Comparison of ENCODE assay signal across 8 cellular contexts in the genomic region with DNA sequence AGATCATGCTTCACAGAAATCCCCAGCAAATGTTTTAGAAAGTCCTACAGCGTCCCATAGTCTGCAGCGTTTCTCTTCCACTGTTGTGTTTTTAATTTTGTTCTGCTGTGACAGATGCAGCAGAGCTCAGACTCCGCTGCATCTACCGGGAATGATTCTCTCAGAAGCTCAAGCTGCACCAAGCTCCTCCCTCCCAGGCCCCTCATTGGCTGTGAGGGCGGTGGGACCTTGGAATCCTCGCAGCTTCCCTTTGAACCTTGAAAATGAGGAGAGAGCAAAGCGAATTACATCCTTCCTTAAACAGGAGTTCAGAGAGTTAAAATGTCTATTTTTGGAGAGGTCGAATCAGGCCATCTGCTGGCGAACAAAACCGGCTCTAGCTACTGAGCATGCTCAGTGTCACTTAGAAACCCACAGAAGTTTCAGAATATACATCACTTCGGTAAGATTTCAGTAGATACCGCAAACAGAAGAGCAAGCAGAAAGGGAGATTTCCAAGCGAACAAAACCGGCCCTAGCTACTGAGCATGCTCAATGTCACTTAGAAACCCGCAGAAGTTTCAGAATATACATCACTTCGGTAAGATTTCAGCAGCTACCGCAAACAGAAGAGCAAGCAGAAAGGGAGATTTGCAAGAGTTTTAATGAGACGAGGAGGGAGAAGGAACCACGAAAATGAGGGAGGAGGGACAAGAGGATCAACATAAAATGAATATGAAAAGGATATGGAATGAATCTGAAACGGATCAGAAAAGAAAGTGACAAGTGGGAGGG. TPM values are rescaled to one million over a fixed set of nuclear protein-coding genes. Genes with fewer than 3 reads are reported as not detected.
A peak's percentile ranks its signal among the peaks of the same experiment; 100 is the strongest.
DNase-seq lines count a peak whose midpoint lies in the region; ATAC-seq and TF ChIP-seq lines count a peak whose summit lies in the region.

A gene (minus strand): TSS at position 144 of the 774 bp plus-strand sequence. CDS start 188 bp downstream, outside the sequence.

- H3K27ac ChIP-seq in AG04450 (ENCODE audit: low read depth, low read length) (no peak within 1 kb of the TSS), cingulate gyrus (ENCODE audit: low read depth, low read length) (peak within 1 kb of the TSS; percentile 63)

- no peaks in the 10 kb centered on the region for H3K9me3 ChIP-seq in AG04450 (ENCODE audit: control insufficient read depth, insufficient read depth, low read length)

- no peaks in the 10 kb centered on the region for H3K27me3 ChIP-seq in AG04450 (ENCODE audit: control insufficient read depth, insufficient read depth, low read length)

- no peak for TF ChIP-seq CTCF in AG04450 (IDR thresholded peaks at IDR 0.05; ENCODE audit: low read depth, low read length)

- intact Hi-C loops in left colon (cut with DNase I, micrococcal nuclease) = no loop called here

- CTCF ChIA-PET in AG04450 (lab: Charles Lee) = interaction anchor here (0.8 to 1.6 kb wide), 2 partner anchors 301 to 372 kb away, joined by 3 to 10 read pairs; no protein-coding TSS in a partner anchor

- H3K4me3 ChIP-seq in AG04450 (ENCODE audit: low read depth, low read length) = peak within 1 kb of the TSS; percentile 60

- peak; percentile 75 for ATAC-seq in GM18870 (IDR thresholded peaks at IDR 0.05; ENCODE audit: unreplicated experiment)
- ATAC-seq in HG03103 (IDR thresholded peaks at IDR 0.05; ENCODE audit: low read depth, unreplicated experiment) = peak; percentile 58
- peak; percentile 70 for ATAC-seq in left colon

- DNase-seq in AG04450 (ENCODE audit: low read depth, low spot score) (peak; percentile 16), NCI-H446 treated with DMSO at 0.1 percent for 48 hours (lab: John Stamatoyannopoulos, UW) (peak; percentile 90), left colon (peak; percentile 36 to 54)
- peak; percentile 48 for DNase-seq in activated CD4-positive, alpha-beta T cell treated with anti-CD3 and anti-CD28 coated beads for 1 hour
- DNase-seq in stimulated activated CD4-positive, alpha-beta T cell treated with anti-CD3 and anti-CD28 coated beads, Interleukin-1b, Interleukin-23, amount 100 ng/mL, for 48 hours = peak; percentile 82

- POLR2A ChIA-PET in AG04450 (lab: Yijun Ruan, JAX) = no interaction called here

RNA-seq across cellular contexts. Expression of the gene that starts here (rescaled TPM):
- polyA plus RNA-seq in AG04450 (2011; rRNA removed) = not detected in 2 replicates
- polyA minus RNA-seq in AG04450 (2011; rRNA and poly(A)+ RNA removed) = 0.05 TPM in 1 of 2 replicates, not detected in the other
- under 1 TPM; 0.15 to 0.45 TPM for total RNA-seq in left colon

Comparison
In these comparisons a context has a peak if more than half of its experiments do, and no peak if none do; other contexts are left out.
1. Peak in DNase-seq and H3K4me3 ChIP-seq in AG04450; RNA of the gene not detected or under 1 TPM.
2. Peak in DNase-seq and ATAC-seq in left colon; RNA of the gene not detected or under 1 TPM.
3. DNase-seq: peak in every context shown above with its lines; median percentile 90 in NCI-H446 treated with DMSO at 0.1 percent for 48 hours; 82 in stimulated activated CD4-positive, alpha-beta T cell treated with anti-CD3 and anti-CD28 coated beads, Interleukin-1b, Interleukin-23, amount 100 ng/mL, for 48 hours; 48 in activated CD4-positive, alpha-beta T cell treated with anti-CD3 and anti-CD28 coated beads for 1 hour; 45 in left colon; 16 in AG04450.